7 cellular contexts compared by ENCODE assay signal in the genomic region with DNA sequence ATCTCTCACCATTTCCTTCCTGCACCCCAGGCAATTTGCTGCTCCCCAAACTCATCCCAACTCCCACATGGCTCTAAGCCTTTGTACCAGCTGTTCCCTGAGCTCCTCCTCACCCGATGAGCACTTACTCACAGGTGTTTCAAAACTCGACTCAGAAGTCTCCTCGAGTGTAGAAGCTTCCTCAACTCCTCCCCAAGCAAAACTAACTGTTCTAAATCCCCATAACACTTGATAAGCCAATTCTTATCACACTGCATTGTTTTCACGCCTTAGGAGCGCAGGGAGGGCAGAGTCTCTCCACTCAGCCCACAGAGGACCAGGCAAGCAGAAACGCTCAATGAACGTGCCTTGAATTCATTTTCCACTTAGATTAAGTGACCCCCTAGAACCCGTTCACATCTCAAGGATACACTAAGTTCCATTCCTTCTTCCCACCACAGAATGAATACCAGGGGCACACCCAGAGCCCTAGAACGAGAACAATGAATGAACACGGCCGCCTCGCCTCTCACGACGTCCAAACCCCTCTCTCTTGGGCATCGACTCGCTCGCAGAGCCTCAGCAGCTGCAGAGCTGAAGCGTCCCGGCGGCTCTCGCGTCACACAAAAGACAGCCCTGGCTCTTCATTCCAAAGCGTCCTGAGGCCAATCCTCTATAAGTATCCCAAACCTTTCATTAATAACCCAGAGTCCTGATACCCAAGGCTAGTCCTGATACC. TPM values are rescaled to one million over a fixed set of nuclear protein-coding genes. Genes with fewer than 3 reads are reported as not detected.
A peak's percentile ranks its signal among the peaks of the same experiment; 100 is the strongest.
DNase-seq lines count a peak whose midpoint lies in the region; ATAC-seq and TF ChIP-seq lines count a peak whose summit lies in the region.

No MANE protein-coding gene starts in this region.

- H3K27ac Mint-ChIP-seq in nephron progenitor cell = peak overlapping the region; percentile 97

- peaks cover 2% of the 10 kb centered on the region for H3K36me3 Mint-ChIP-seq in activated T-cell treated with anti-CD3 and anti-CD28 coated beads, Interleukin-2, amount 50 U/mL, for 4 hours (ENCODE audit: insufficient read depth)
- peaks cover 12% of the 10 kb centered on the region for H3K36me3 Mint-ChIP-seq in nephron progenitor cell (ENCODE audit: low read depth)

- peaks cover 58% of the 10 kb centered on the region for H3K79me2 ChIP-seq in fibroblast of lung (ENCODE audit: control insufficient read depth, insufficient read depth, low read length)

- peak overlapping the region; percentile 88 for H3K4me3 Mint-ChIP-seq in activated T-cell treated with anti-CD3 and anti-CD28 coated beads, Interleukin-2, amount 50 U/mL, for 4 hours
- peak overlapping the region; percentile 93 for H3K4me3 Mint-ChIP-seq in nephron progenitor cell

- peaks cover 10% of the 10 kb centered on the region for H3K4me1 ChIP-seq in fibroblast of lung (ENCODE audit: control insufficient read depth, extremely low read depth, insufficient read depth, low read length)
- peaks cover 15% of the 10 kb centered on the region for H3K4me1 ChIP-seq in thymus (ENCODE audit: control insufficient read depth, insufficient read depth, low read length)

- H3K27me3 Mint-ChIP-seq in activated T-cell treated with anti-CD3 and anti-CD28 coated beads, Interleukin-2, amount 50 U/mL, for 4 hours (ENCODE audit: low read depth) = no peaks in the 10 kb centered on the region
- H3K27me3 Mint-ChIP-seq in nephron progenitor cell (ENCODE audit: low read depth, poor library complexity) = no peaks in the 10 kb centered on the region

- H3K4me2 ChIP-seq in fibroblast of lung (ENCODE audit: extremely low read depth, insufficient read depth, low read length) = peak overlapping the region; percentile 85

- peak overlapping the region; percentile 69 to 97 (median 87) for H3K4me3 ChIP-seq in fibroblast of lung (replicated peaks in 1 of 4; ENCODE audit: control extremely low read depth in 1 of 4, insufficient read depth in 1 of 4, low read depth in 3 of 4, low read length in 4 of 4)
- H3K4me3 ChIP-seq in thymus (ENCODE audit: low read length) = peak overlapping the region; percentile 94

- H2AFZ ChIP-seq in fibroblast of lung (ENCODE audit: low read length) = no peak overlapping the region

- H3K4me1 Mint-ChIP-seq in activated T-cell treated with anti-CD3 and anti-CD28 coated beads, Interleukin-2, amount 50 U/mL, for 4 hours (ENCODE audit: low read depth) = peaks cover 41% of the 10 kb centered on the region
- peaks cover 38% of the 10 kb centered on the region for H3K4me1 Mint-ChIP-seq in nephron progenitor cell

- ATAC-seq in GM21423 (IDR thresholded peaks at IDR 0.05; ENCODE audit: unreplicated experiment) (peak; percentile 12), GM21576 (IDR thresholded peaks at IDR 0.05; ENCODE audit: unreplicated experiment) (no peak)
- ATAC-seq in activated T-cell treated with anti-CD3 and anti-CD28 coated beads, Interleukin-2, amount 50 U/mL, for 4 hours = peak; percentile 13 to 15

- H4K20me1 ChIP-seq in fibroblast of lung (ENCODE audit: control insufficient read depth, extremely low read depth, insufficient read depth, low read length) = no peaks in the 10 kb centered on the region

- under 1% methylated on average over 23 of the region's 23 CpGs for WGBS in thymus

- H3K27me3 ChIP-seq in fibroblast of lung (ENCODE audit: control insufficient read depth, insufficient read depth, low read length) (no peaks in the 10 kb centered on the region), thymus (ENCODE audit: control insufficient read depth, insufficient read depth) (no peaks in the 10 kb centered on the region)

- DNase-seq in NCI-H510A (lab: John Stamatoyannopoulos, UW) (peak; percentile 2), fibroblast of lung (ENCODE audit: low read depth in 2 of 2) (peak; percentile 45 to 47), nephron progenitor cell (peak; percentile 48)
- peak; percentile 16 for DNase-seq in activated T-cell treated with anti-CD3 and anti-CD28 coated beads, Interleukin-2, amount 50 U/mL, for 4 hours

- H3K9me3 Mint-ChIP-seq in activated T-cell treated with anti-CD3 and anti-CD28 coated beads, Interleukin-2, amount 50 U/mL, for 4 hours = no peaks in the 10 kb centered on the region
- no peaks in the 10 kb centered on the region for H3K9me3 Mint-ChIP-seq in nephron progenitor cell

- peak overlapping the region; percentile 98 for H3K27ac ChIP-seq in fibroblast of lung (ENCODE audit: insufficient read depth, low read length)
- H3K27ac ChIP-seq in thymus (ENCODE audit: low read depth) = peak overlapping the region; percentile 98

- no peaks in the 10 kb centered on the region for H3K36me3 ChIP-seq in fibroblast of lung (ENCODE audit: control insufficient read depth, insufficient read depth, low read length)
- H3K36me3 ChIP-seq in thymus (ENCODE audit: control insufficient read depth, insufficient read depth) = no peaks in the 10 kb centered on the region

- peak overlapping the region; percentile 98 for H3K9ac ChIP-seq in fibroblast of lung (ENCODE audit: insufficient read depth, low read length)

- TF ChIP-seq CTCF in fibroblast of lung (conservative IDR thresholded peaks at IDR 0.05 in 1 of 2, IDR thresholded peaks at IDR 0.05 in 1 of 2; ENCODE audit: low read depth in 1 of 2, low read length in 2 of 2) = no peak
- no peak for TF ChIP-seq CTCF in nephron progenitor cell (IDR thresholded peaks at IDR 0.05)

- no peaks in the 10 kb centered on the region for H3K9me3 ChIP-seq in fibroblast of lung (ENCODE audit: control insufficient read depth, insufficient read depth, low read depth, low read length)
- no peaks in the 10 kb centered on the region for H3K9me3 ChIP-seq in thymus (ENCODE audit: control insufficient read depth)

RNA-seq across cellular contexts. Expression of a gene that starts 1.2 kb away (rescaled TPM):
- total RNA-seq in activated T-cell treated with anti-CD3 and anti-CD28 coated beads, Interleukin-2, amount 50 U/mL, for 4 hours = 100 to 1,000 TPM in 2 of 3 donors, 10 to 100 TPM in 1; 97.2 to 104 (median 100) TPM
- 135 and 258 TPM in 2 replicates for total RNA-seq in fibroblast of lung
- polyA plus RNA-seq in fibroblast of lung (133 and 134 TPM in 2 replicates), thymus (59.9 TPM)
- 76.2 and 79.1 TPM in 2 replicates for polyA plus RNA-seq in fibroblast of lung (2012)
- polyA minus RNA-seq in fibroblast of lung (ENCODE audit: low replicate concordance) = 149 and 212 TPM in 2 replicates
